Comparison of ENCODE assay signal across 8 cellular contexts in genomic region chrX:53317365-53318069, GRCh38. TPM values are rescaled to one million over a fixed set of nuclear protein-coding genes. Genes with fewer than 3 reads are reported as not detected.
A peak's percentile ranks its signal among the peaks of the same experiment; 100 is the strongest.
DNase-seq lines count a peak whose midpoint lies in the region; ATAC-seq and TF ChIP-seq lines count a peak whose summit lies in the region.

No MANE protein-coding gene starts in this region.

- H3K4me1 Mint-ChIP-seq in HFFc6 (ENCODE audit: low read depth) = peaks cover 59% of the 10 kb centered on the region

- no peak overlapping the region for H4K5ac ChIP-seq in mesendoderm (ENCODE audit: low read length)

- peaks cover 6% of the 10 kb centered on the region for H3K27me3 Mint-ChIP-seq in HFFc6 (ENCODE audit: insufficient read depth)

- no CpG with 5 or more reads among the region's 10 CpGs for WGBS in mesendoderm (ENCODE audit: extremely low coverage, insufficient coverage, low lambda C conversion rate)

- no peaks in the 10 kb centered on the region for H3K36me3 Mint-ChIP-seq in HFFc6 (ENCODE audit: low read depth)

- ATAC-seq in GM21619 (IDR thresholded peaks at IDR 0.05; ENCODE audit: unreplicated experiment) = no peak

- H3K4ac ChIP-seq in mesendoderm (ENCODE audit: low read depth, low read length) = no peak overlapping the region

- H3K36me3 ChIP-seq in GM06990 (ENCODE audit: control insufficient read depth, insufficient read depth, low read length) (no peaks in the 10 kb centered on the region), mesendoderm (ENCODE audit: control insufficient read depth, insufficient read depth, low read length) (no peaks in the 10 kb centered on the region)

- no peak overlapping the region for H3K4me3 Mint-ChIP-seq in HFFc6

- H3K79me1 ChIP-seq in mesendoderm (ENCODE audit: low read length) = no peaks in the 10 kb centered on the region

- H3K27ac ChIP-seq in mesendoderm (ENCODE audit: low read depth, low read length) = no peak overlapping the region

- H4K8ac ChIP-seq in mesendoderm (ENCODE audit: low read depth, low read length) = no peak overlapping the region

- no peak overlapping the region for H3K23ac ChIP-seq in mesendoderm (ENCODE audit: low read length)

- H3K27me3 ChIP-seq in GM06990 (replicated peaks; ENCODE audit: control insufficient read depth, insufficient read depth, low read length) = no peaks in the 10 kb centered on the region; the same call in none of the 2 replicates
- no peaks in the 10 kb centered on the region for H3K27me3 ChIP-seq in mesendoderm (ENCODE audit: insufficient read depth, low read length, poor library complexity)

- H3K27ac Mint-ChIP-seq in HFFc6 = no peak overlapping the region

- H3K4me1 ChIP-seq in mesendoderm (ENCODE audit: control insufficient read depth, low read depth, low read length) = peaks cover 5% of the 10 kb centered on the region

- H2BK5ac ChIP-seq in mesendoderm (ENCODE audit: low read length) = no peak overlapping the region

- no peak overlapping the region for H2BK120ac ChIP-seq in mesendoderm (ENCODE audit: low read depth, low read length)

- DNase-seq in GM06990 (ENCODE audit: extremely low read depth, insufficient read length) (peak; percentile 41), HFFc6 (peak; percentile 2), NCI-H345 (lab: John Stamatoyannopoulos, UW) (peak; percentile 54), mesendoderm (peak; percentile 67)
- peak; percentile 33 to 49 for DNase-seq in activated CD8-positive, alpha-beta memory T cell treated with anti-CD3 and anti-CD28 coated beads for 4 hours (ENCODE audit: low read depth in 2 of 2)
- DNase-seq in effector CD8-positive, alpha-beta T cell (lab: John Stamatoyannopoulos, UW) = peak; percentile 54
- peak; percentile 58 for DNase-seq in stimulated activated CD8-positive, alpha-beta memory T cell treated with anti-CD3 and anti-CD28 coated beads, Interleukin-4, amount 100 ng/mL, for 24 hours (ENCODE audit: low read depth)

- peak overlapping the region; percentile 34 for H3K9ac ChIP-seq in mesendoderm (ENCODE audit: low read length)

- H2AK5ac ChIP-seq in mesendoderm (ENCODE audit: low read length) = no peak overlapping the region

- H2BK15ac ChIP-seq in mesendoderm (replicated peaks; ENCODE audit: low read depth) = no peak overlapping the region

- H3K4me3 ChIP-seq in GM06990 (replicated peaks; ENCODE audit: low read depth, low read length) = no peak overlapping the region
- no peak overlapping the region for H3K4me3 ChIP-seq in mesendoderm (ENCODE audit: low read length)

- H3K79me2 ChIP-seq in mesendoderm (ENCODE audit: control insufficient read depth, insufficient read depth, low read length) = peaks cover 37% of the 10 kb centered on the region

- no peak overlapping the region for H3K4me2 ChIP-seq in mesendoderm (ENCODE audit: low read length)

- TF ChIP-seq CTCF in GM06990 (IDR thresholded peaks at IDR 0.05; ENCODE audit: insufficient read depth, low read length, poor library complexity, severe bottlenecking) (peak; percentile 95), HFFc6 (IDR thresholded peaks at IDR 0.05) (peak; percentile 82)

- peak overlapping the region; percentile 64 for H3K56ac ChIP-seq in mesendoderm (ENCODE audit: low read length)

- no peaks in the 10 kb centered on the region for H3K9me3 Mint-ChIP-seq in HFFc6

- H3K18ac ChIP-seq in mesendoderm (ENCODE audit: low read length) = no peak overlapping the region

RNA-seq across cellular contexts. Expression of gene IQSEC2, which starts 36.1 kb away (rescaled TPM):
- 10 to 100 TPM; 16.4 to 22.8 (median 20.0) TPM for total RNA-seq in HFFc6 (2021; fragmentation: NEBNext Ultra II Directional; extraction: Animal tissue kit (Norgen Biotek cat#: 25700))
- polyA plus RNA-seq in mesendoderm (2013, experiment 1 of 2) = 18.7 TPM
- polyA plus RNA-seq in mesendoderm (2013, experiment 2 of 2) = 19.1 TPM

Comparison
In these comparisons a context has a peak if more than half of its experiments do, and no peak if none do; other contexts are left out.
1. DNase-seq: peak in every context shown above with its lines; median percentile 67 in mesendoderm; 58 in stimulated activated CD8-positive, alpha-beta memory T cell treated with anti-CD3 and anti-CD28 coated beads, Interleukin-4, amount 100 ng/mL, for 24 hours; 54 in NCI-H345; 54 in effector CD8-positive, alpha-beta T cell; 41 in GM06990; 41 in activated CD8-positive, alpha-beta memory T cell treated with anti-CD3 and anti-CD28 coated beads for 4 hours; 2 in HFFc6.